ENCODE assay signal across 8 cellular contexts in genomic region chr10:12348870-12349627, GRCh38.
A peak's percentile ranks its signal among the peaks of the same experiment; 100 is the strongest.
DNase-seq lines count a peak whose midpoint lies in the region; ATAC-seq lines count a peak whose summit lies in the region.

TSS of gene CAMK1D (plus strand) at chr10:12349547.

- DNase-seq in DMS153 (lab: John Stamatoyannopoulos, UW) (peak; percentile 18), DMS153 treated with DMSO at 0.1 percent for 48 hours (lab: John Stamatoyannopoulos, UW; ENCODE audit: unreplicated experiment) (no peak), NCI-H146 treated with DMSO at 0.1 percent for 48 hours (lab: John Stamatoyannopoulos, UW; ENCODE audit: unreplicated experiment) (peak; percentile 68), cerebellar cortex (ENCODE audit: low spot score) (peak; percentile 70), kidney tubule cell (ENCODE audit: low spot score) (peak; percentile 76)
- DNase-seq in activated CD4-positive, CD25-positive, alpha-beta regulatory T cell treated with anti-CD3 and anti-CD28 coated beads, Interleukin-2, amount 50 U/mL, for 72 hours = peak; percentile 78
- DNase-seq in stimulated activated CD4-positive, alpha-beta T cell treated with anti-CD3 and anti-CD28 coated beads, Interleukin-1b, Interleukin-23, amount 100 ng/mL, for 48 hours = peak; percentile 77

- ATAC-seq in HG02588 (IDR thresholded peaks at IDR 0.05; ENCODE audit: unreplicated experiment) = peak; percentile 48
